ENCODE assay signal across 1 cellular context in genomic region chr2:74553892-74554820, GRCh38.
TF ChIP-seq lines count a peak whose summit lies in the region.

DOK1 (plus strand) TSS chr2:74554720; CDS start chr2:74554755, 35 bp downstream.
LOXL3 (minus strand) TSS chr2:74553942; CDS start chr2:74552634, 1,308 bp downstream.

TF ChIP-seq in HepG2, 621 proteins besides CTCF, POLR2A, EP300 and RAD21 (continued from another document and continues in another):
- TF ChIP-seq ZNF619 (CRISPR knock-in tag; IDR thresholded peaks at IDR 0.05) (peak; percentile 15; the same call in 1 of the 2 replicates), ZBTB8A (CRISPR knock-in tag; IDR thresholded peaks at IDR 0.05; ENCODE audit: borderline replicate concordance, low read depth) (no peak), TBP (CRISPR knock-in tag; IDR thresholded peaks at IDR 0.05) (no peak), CEBPG (CRISPR knock-in tag; IDR thresholded peaks at IDR 0.05) (peak; percentile 4; the same call in 1 of the 2 replicates), ZBTB46 (CRISPR knock-in tag; IDR thresholded peaks at IDR 0.05; ENCODE audit: borderline replicate concordance) (no peak), ASH2L (IDR thresholded peaks at IDR 0.05; ENCODE audit: insufficient read length, low read depth, low read length) (peak; percentile 54), ZC3H13 (CRISPR knock-in tag; IDR thresholded peaks at IDR 0.05) (peak; percentile 46; the same call in 1 of the 2 replicates), ZMYM2 (CRISPR knock-in tag; IDR thresholded peaks at IDR 0.05) (0 out of 2 replicates have a peak, but pooled peaks have one; percentile 48), ZBTB38 (CRISPR knock-in tag; IDR thresholded peaks at IDR 0.05) (no peak), HIC2 (CRISPR knock-in tag; IDR thresholded peaks at IDR 0.05; ENCODE audit: low read depth) (peak; percentile 17; the same call in 1 of the 2 replicates), KLF11 (CRISPR knock-in tag; IDR thresholded peaks at IDR 0.05) (no peak), AFF4 (CRISPR knock-in tag; IDR thresholded peaks at IDR 0.05) (no peak), BORCS8-MEF2B (CRISPR knock-in tag; IDR thresholded peaks at IDR 0.05) (peak; percentile 65; the same call in 1 of the 2 replicates), TEAD3 (CRISPR knock-in tag; optimal IDR thresholded peaks at IDR 0.05; ENCODE audit: borderline replicate concordance) (no peak), XBP1 (CRISPR knock-in tag; IDR thresholded peaks at IDR 0.05) (no peak), ZNF552 (CRISPR knock-in tag; IDR thresholded peaks at IDR 0.05; ENCODE audit: borderline replicate concordance) (no peak), HBP1 (CRISPR knock-in tag; IDR thresholded peaks at IDR 0.05; ENCODE audit: low read depth) (peak; percentile 23; the same call in 1 of the 2 replicates), ZNF510 (CRISPR knock-in tag; IDR thresholded peaks at IDR 0.05; ENCODE audit: low read depth) (no peak), TRIM22 (IDR thresholded peaks at IDR 0.05) (no peak), ZNF768 (CRISPR knock-in tag; IDR thresholded peaks at IDR 0.05) (no peak; the same call in 1 of the 2 replicates), SNAPC2 (CRISPR knock-in tag; IDR thresholded peaks at IDR 0.05) (peak; percentile 76; the same call in 1 of the 2 replicates), PLRG1 (conservative IDR thresholded peaks at IDR 0.05) (no peak), TARDBP (CRISPR knock-in tag; IDR thresholded peaks at IDR 0.05) (peak; percentile 57; the same call in 1 of the 2 replicates), FOXO1 (CRISPR knock-in tag; IDR thresholded peaks at IDR 0.05) (no peak), GPBP1L1 (CRISPR knock-in tag; IDR thresholded peaks at IDR 0.05) (no peak), ZNF382 (CRISPR knock-in tag; IDR thresholded peaks at IDR 0.05; ENCODE audit: borderline replicate concordance) (no peak; the same call in 1 of the 2 replicates), TFDP2 (CRISPR knock-in tag; IDR thresholded peaks at IDR 0.05) (no peak; the same call in 1 of the 2 replicates), KLF12 (CRISPR knock-in tag; IDR thresholded peaks at IDR 0.05; ENCODE audit: borderline replicate concordance) (no peak), TMF1 (CRISPR knock-in tag; IDR thresholded peaks at IDR 0.05; ENCODE audit: low read depth) (no peak), ZBTB21 (CRISPR knock-in tag; IDR thresholded peaks at IDR 0.05) (peak; percentile 99), ZNF432 (CRISPR knock-in tag; IDR thresholded peaks at IDR 0.05; ENCODE audit: borderline replicate concordance) (no peak), ZNF556 (CRISPR knock-in tag; IDR thresholded peaks at IDR 0.05; ENCODE audit: borderline replicate concordance) (no peak), FOSL2 (CRISPR knock-in tag; IDR thresholded peaks at IDR 0.05) (no peak), ZNF687 (CRISPR knock-in tag; IDR thresholded peaks at IDR 0.05) (peak; percentile 51), TEF (CRISPR knock-in tag; IDR thresholded peaks at IDR 0.05) (no peak), ZNF569 (CRISPR knock-in tag; IDR thresholded peaks at IDR 0.05; ENCODE audit: borderline replicate concordance) (no peak), SP1 (IDR thresholded peaks at IDR 0.05) (no peak), SP1 (CRISPR knock-in tag; IDR thresholded peaks at IDR 0.05) (no peak; the same call in 1 of the 2 replicates), ZNF75D (CRISPR knock-in tag; IDR thresholded peaks at IDR 0.05; ENCODE audit: borderline replicate concordance) (0 out of 2 replicates have a peak, but pooled peaks have one; percentile 44), CENPT (CRISPR knock-in tag; IDR thresholded peaks at IDR 0.05; ENCODE audit: low read depth) (no peak), RXRB (CRISPR knock-in tag; IDR thresholded peaks at IDR 0.05; ENCODE audit: borderline replicate concordance) (no peak), THAP11 (CRISPR knock-in tag; IDR thresholded peaks at IDR 0.05) (0 out of 2 replicates have a peak, but pooled peaks have one; percentile 19), HNRNPH1 (optimal IDR thresholded peaks at IDR 0.05; ENCODE audit: low read depth, low read length) (no peak), MBD4 (IDR thresholded peaks at IDR 0.05; ENCODE audit: borderline replicate concordance, low read length) (no peak), PCBP2 (optimal IDR thresholded peaks at IDR 0.05; ENCODE audit: low read depth, low read length, poor library complexity, severe bottlenecking) (no peak), ZZZ3 (CRISPR knock-in tag; IDR thresholded peaks at IDR 0.05; ENCODE audit: borderline replicate concordance) (no peak), GATA4 (IDR thresholded peaks at IDR 0.05; ENCODE audit: borderline replicate concordance, low read depth) (no peak), SCMH1 (CRISPR knock-in tag; IDR thresholded peaks at IDR 0.05; ENCODE audit: borderline replicate concordance) (no peak), ZNF746 (CRISPR knock-in tag; IDR thresholded peaks at IDR 0.05) (0 out of 2 replicates have a peak, but pooled peaks have one; percentile 26), CREB1 (IDR thresholded peaks at IDR 0.05) (peak; percentile 99), CREB1 (CRISPR knock-in tag; IDR thresholded peaks at IDR 0.05) (peak; percentile 91)
